In the genomic region with DNA sequence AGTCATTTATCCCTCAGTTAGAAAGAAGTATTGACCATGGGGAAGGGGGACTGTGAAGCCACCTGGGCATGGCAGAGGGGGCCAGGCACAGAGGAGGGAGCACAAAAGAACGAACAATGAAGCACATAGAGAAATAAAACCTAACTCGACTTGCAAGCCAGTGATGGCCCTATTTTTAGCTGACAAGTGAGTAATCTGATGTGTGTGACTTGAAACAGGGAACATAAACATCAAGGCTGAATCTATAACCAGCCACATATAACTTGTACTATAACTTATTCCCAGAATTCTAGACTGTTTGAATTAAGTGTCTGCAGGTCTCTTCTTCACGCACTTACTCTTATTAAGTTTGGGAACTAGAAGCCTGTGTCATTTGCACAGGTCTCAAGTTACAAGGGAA, we compare ENCODE assay signal across 23 cellular contexts.
DNase-seq lines count a peak whose midpoint lies in the region; ATAC-seq and TF ChIP-seq lines count a peak whose summit lies in the region.
"Had no signal": no experiment of that assay in that cellular context is flagged by ENCODE, and none has a peak within 500 bp of the region (broad histone marks: within the 10 kb centered on the region; RNA-seq: fewer than 3 reads in every experiment).

No MANE protein-coding gene starts in this region.

- H3K18ac ChIP-seq in mesenchymal stem cell (ENCODE audit: low read depth in 1 of 2, low read length in 2 of 2), result no peak overlapping the region

- H2AFZ ChIP-seq in SK-N-SH (ENCODE audit: low read depth) (no peak overlapping the region), mesenchymal stem cell (ENCODE audit: low read depth, low read length) (no peak overlapping the region)

- H3K9ac ChIP-seq in SK-N-SH (no peak overlapping the region), mesenchymal stem cell (ENCODE audit: low read length) (no peak overlapping the region)
- H3K9ac ChIP-seq: KMS-11 had no signal

- no peak overlapping the region for H2AK5ac ChIP-seq in mesenchymal stem cell (ENCODE audit: low read length, severe bottlenecking)

- H4K20me1 ChIP-seq in SK-N-SH (ENCODE audit: insufficient read depth), result no peaks in the 10 kb centered on the region

- peaks cover 5% of the 10 kb centered on the region in 2 experiments; a peak in 3 of 4 replicates for H3K4me1 ChIP-seq in SK-N-SH (ENCODE audit: control insufficient read depth in 1 of 2, insufficient read depth in 2 of 2, low read depth in 1 of 2, low read length in 1 of 2)
- no peaks in the 10 kb centered on the region for H3K4me1 ChIP-seq in mesenchymal stem cell (ENCODE audit: control insufficient read depth, insufficient read depth, low read depth, low read length)
- H3K4me1 ChIP-seq in psoas muscle, result peaks cover 7% of the 10 kb centered on the region
- peaks cover 0 to 49% (median 19%) of the 10 kb centered on the region in 4 donors for H3K4me1 ChIP-seq in tibial artery
- H3K4me1 ChIP-seq: SJCRH30 had no signal

- H3K27ac ChIP-seq in SK-N-SH (ENCODE audit: low read depth in 2 of 2, low read length in 1 of 2) (no peak overlapping the region; a peak in 1 of 4 replicates), mesenchymal stem cell (ENCODE audit: low read length, poor library complexity, severe bottlenecking) (no peak overlapping the region), psoas muscle (no peak overlapping the region), tibial artery (peak overlapping the region; percentile 59 to 75)
- H3K27ac ChIP-seq: KMS-11, SJCRH30 had no signal

- no peaks in the 10 kb centered on the region for H3K79me2 ChIP-seq in SK-N-SH (ENCODE audit: insufficient read depth)

- H3K36me3 ChIP-seq in SK-N-SH (replicated peaks in 1 of 2; ENCODE audit: control insufficient read depth in 1 of 2, insufficient read depth in 2 of 2, low read length in 1 of 2) (peaks cover 3 to 4% of the 10 kb centered on the region in 2 experiments), mesenchymal stem cell (ENCODE audit: control insufficient read depth in 1 of 2, insufficient read depth in 2 of 2, low read depth in 1 of 2, low read length in 2 of 2) (no peaks in the 10 kb centered on the region), psoas muscle (ENCODE audit: insufficient read depth in 1 of 2, low read depth in 1 of 2) (no peaks in the 10 kb centered on the region), tibial artery (no peaks in the 10 kb centered on the region)
- H3K36me3 ChIP-seq: SJCRH30 had no signal

- H3K9me2 ChIP-seq in SK-N-SH, result no peaks in the 10 kb centered on the region

- no peaks in the 10 kb centered on the region for H3K9me3 ChIP-seq in SK-N-SH
- no peaks in the 10 kb centered on the region for H3K9me3 ChIP-seq in mesenchymal stem cell (ENCODE audit: control insufficient read depth, low read length)
- no peaks in the 10 kb centered on the region for H3K9me3 ChIP-seq in psoas muscle
- no peaks in the 10 kb centered on the region for H3K9me3 ChIP-seq in tibial artery
- H3K9me3 ChIP-seq: SJCRH30 had no signal

- no peak overlapping the region for H4K91ac ChIP-seq in mesenchymal stem cell (ENCODE audit: low read length)

- H3K4me2 ChIP-seq in SK-N-SH, result no peak overlapping the region
- no peak overlapping the region for H3K4me2 ChIP-seq in mesenchymal stem cell (ENCODE audit: low read length, poor library complexity, severe bottlenecking)
- H3K4me2 ChIP-seq: KMS-11 had no signal

- no peak overlapping the region for H3K14ac ChIP-seq in mesenchymal stem cell (ENCODE audit: low read length in 2 of 2)

- H2BK15ac ChIP-seq in mesenchymal stem cell (ENCODE audit: low read depth, poor library complexity, severe bottlenecking), result no peak overlapping the region

- TF ChIP-seq CTCF in SK-N-SH (IDR thresholded peaks at IDR 0.05) (no peak), psoas muscle (IDR thresholded peaks at IDR 0.05) (no peak), tibial artery (IDR thresholded peaks at IDR 0.05) (no peak)

- H3K4me3 ChIP-seq in SK-N-SH (ENCODE audit: low read depth in 2 of 2, low read length in 1 of 2) (no peak overlapping the region), mesenchymal stem cell (ENCODE audit: insufficient read depth in 1 of 2, low read depth in 1 of 2, low read length in 2 of 2) (no peak overlapping the region), psoas muscle (no peak overlapping the region), tibial artery (no peak overlapping the region)
- H3K4me3 ChIP-seq: SJCRH30 had no signal

- TF ChIP-seq RAD21 in SK-N-SH (IDR thresholded peaks at IDR 0.05; ENCODE audit: low read length), result no peak

- H3K27me3 ChIP-seq in SK-N-SH (ENCODE audit: insufficient read depth), result no peaks in the 10 kb centered on the region
- no peaks in the 10 kb centered on the region for H3K27me3 ChIP-seq in mesenchymal stem cell (ENCODE audit: control insufficient read depth in 1 of 2, insufficient read depth in 1 of 2, low read length in 2 of 2)
- no peaks in the 10 kb centered on the region for H3K27me3 ChIP-seq in psoas muscle (ENCODE audit: insufficient read depth in 3 of 3, low read length in 2 of 3)
- H3K27me3 ChIP-seq in tibial artery, result no peaks in the 10 kb centered on the region
- H3K27me3 ChIP-seq: SJCRH30 had no signal

- no peak overlapping the region for H3K23ac ChIP-seq in mesenchymal stem cell (ENCODE audit: low read length in 2 of 2)

- H2BK120ac ChIP-seq in mesenchymal stem cell (ENCODE audit: low read depth, low read length), result no peak overlapping the region

- intact Hi-C loops in psoas muscle (cut with DNase I), result no loop called here
- intact Hi-C loops in tibial artery (cut with DNase I; ENCODE audit: low total_unique reads), result no loop called here

- no peak overlapping the region for H4K8ac ChIP-seq in mesenchymal stem cell (ENCODE audit: low read length)

- peak; percentile 27; the same call in 2 of the 3 replicates for ATAC-seq in SK-N-SH treated with all-trans-retinoic acid at 6 μM for 48 hours
- peak in 3 of 4 donors; percentile 39 to 82 (median 64) for ATAC-seq in psoas muscle
- ATAC-seq: HCT116, PC-3 had no signal

- H3K79me1 ChIP-seq in mesenchymal stem cell (replicated peaks; ENCODE audit: low read length, poor library complexity, severe bottlenecking), result peaks cover 4% of the 10 kb centered on the region

- H2BK12ac ChIP-seq in mesenchymal stem cell (ENCODE audit: low read length in 2 of 2), result no peak overlapping the region

- no peaks in the 10 kb centered on the region for H3F3A ChIP-seq in SK-N-SH (replicated peaks; ENCODE audit: insufficient read depth)

- H2BK5ac ChIP-seq in mesenchymal stem cell (ENCODE audit: low read depth, low read length, poor library complexity, severe bottlenecking), result no peak overlapping the region

- WGBS in SK-N-SH (ENCODE audit: low lambda C conversion rate), result 85% methylated on average over 3 of the region's 3 CpGs
- 100% methylated on average over 2 of the region's 3 CpGs for whole genome bisulfite sequencing in mesenchymal stem cell
- 29 to 42% (median 31%) methylated on average over 3 of the region's 3 CpGs for WGBS in psoas muscle, 3 donors

- H3K4ac ChIP-seq in mesenchymal stem cell (ENCODE audit: low read depth in 1 of 2, low read length in 2 of 2), result no peak overlapping the region

- no peak for DNase-seq in SK-N-SH
- peak; percentile 48 for DNase-seq in mesenchymal stem cell
- DNase-seq in psoas muscle, result no peak
- no peak for DNase-seq in tibial artery
- no peak for DNase-seq in GM03348 (ENCODE audit: low spot score)
- no peak for DNase-seq in NCI-H1436 (lab: John Stamatoyannopoulos, UW)
- no peak for DNase-seq in NCI-H748 treated with DMSO at 0.1 percent for 48 hours (lab: John Stamatoyannopoulos, UW)
- DNase-seq: 8988T, DMS153, DND-41, MM.1S, NCI-H1092, NCI-H1417 treated with DMSO at 0.1 percent for 48 hours, NCI-H187, NCI-H2081 treated with DMSO at 0.1 percent for 48 hours, NCI-H2171, NCI-H226, NCI-H510A, PC-3, SJCRH30 had no signal

- CTCF ChIA-PET in SK-N-SH (lab: Yijun Ruan, JAX), result no interaction called here

- TF ChIP-seq EP300 in SK-N-SH (IDR thresholded peaks at IDR 0.05; ENCODE audit: borderline replicate concordance in 1 of 2, low read depth in 1 of 2, low read length in 1 of 2), result no peak

- POLR2A ChIA-PET in SK-N-SH (lab: Yijun Ruan, JAX), result no interaction called here

TF ChIP-seq in SK-N-SH treated with all-trans-retinoic acid at 6 μM for 48 hours, 23 proteins besides CTCF, POLR2A, EP300 and RAD21 (continues in another document):
- TF ChIP-seq ESRRG (CRISPR knock-in tag; IDR thresholded peaks at IDR 0.05) (no peak), ZFP30 (CRISPR knock-in tag; IDR thresholded peaks at IDR 0.05) (no peak), ZFP3 (CRISPR knock-in tag; IDR thresholded peaks at IDR 0.05) (no peak), RARB (CRISPR knock-in tag; IDR thresholded peaks at IDR 0.05) (no peak), ZNF565 (CRISPR knock-in tag; conservative IDR thresholded peaks at IDR 0.05; ENCODE audit: low read depth) (no peak)
- TF ChIP-seq, protein P1, sequence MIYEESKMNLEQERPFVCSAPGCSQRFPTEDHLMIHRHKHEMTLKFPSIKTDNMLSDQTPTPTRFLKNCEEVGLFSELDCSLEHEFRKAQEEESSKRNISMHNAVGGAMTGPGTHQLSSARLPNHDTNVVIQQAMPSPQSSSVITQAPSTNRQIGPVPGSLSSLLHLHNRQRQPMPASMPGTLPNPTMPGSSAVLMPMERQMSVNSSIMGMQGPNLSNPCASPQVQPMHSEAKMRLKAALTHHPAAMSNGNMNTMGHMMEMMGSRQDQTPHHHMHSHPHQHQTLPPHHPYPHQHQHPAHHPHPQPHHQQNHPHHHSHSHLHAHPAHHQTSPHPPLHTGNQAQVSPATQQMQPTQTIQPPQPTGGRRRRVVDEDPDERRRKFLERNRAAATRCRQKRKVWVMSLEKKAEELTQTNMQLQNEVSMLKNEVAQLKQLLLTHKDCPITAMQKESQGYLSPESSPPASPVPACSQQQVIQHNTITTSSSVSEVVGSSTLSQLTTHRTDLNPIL (CRISPR knock-in tag; IDR thresholded peaks at IDR 0.05; ENCODE audit: low read depth), result no peak

TF ChIP-seq in SK-N-SH, 30 proteins besides CTCF, POLR2A, EP300 and RAD21 (continues in another document):
- TF ChIP-seq, protein P2, sequence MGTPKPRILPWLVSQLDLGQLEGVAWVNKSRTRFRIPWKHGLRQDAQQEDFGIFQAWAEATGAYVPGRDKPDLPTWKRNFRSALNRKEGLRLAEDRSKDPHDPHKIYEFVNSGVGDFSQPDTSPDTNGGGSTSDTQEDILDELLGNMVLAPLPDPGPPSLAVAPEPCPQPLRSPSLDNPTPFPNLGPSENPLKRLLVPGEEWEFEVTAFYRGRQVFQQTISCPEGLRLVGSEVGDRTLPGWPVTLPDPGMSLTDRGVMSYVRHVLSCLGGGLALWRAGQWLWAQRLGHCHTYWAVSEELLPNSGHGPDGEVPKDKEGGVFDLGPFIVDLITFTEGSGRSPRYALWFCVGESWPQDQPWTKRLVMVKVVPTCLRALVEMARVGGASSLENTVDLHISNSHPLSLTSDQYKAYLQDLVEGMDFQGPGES (IDR thresholded peaks at IDR 0.05; ENCODE audit: low read depth, low read length), result no peak
- TF ChIP-seq RFX5 (IDR thresholded peaks at IDR 0.05; ENCODE audit: low read length), result no peak

Comparison
In these comparisons a context has a peak if more than half of its experiments do, and no peak if none do; other contexts are left out.
1. H3K27ac ChIP-seq: peak in tibial artery (2 of 2); none in SK-N-SH (0 of 2), mesenchymal stem cell (single experiment) and psoas muscle (single experiment).